ENCODE assay signal across 12 cellular contexts in genomic region chr7:26653430-26653911, GRCh38.
DNase-seq lines count a peak whose midpoint lies in the region; ATAC-seq and TF ChIP-seq lines count a peak whose summit lies in the region.
"Had no signal": no experiment of that assay in that cellular context is flagged by ENCODE, and none has a peak within 500 bp of the region (broad histone marks: within the 10 kb centered on the region; RNA-seq: fewer than 3 reads in every experiment).

No MANE protein-coding gene starts in this region.

- H3K9me3 ChIP-seq in hepatocyte (ENCODE audit: low read depth), result no peaks in the 10 kb centered on the region
- H3K9me3 ChIP-seq in sigmoid colon, result no peaks in the 10 kb centered on the region
- H3K9me3 ChIP-seq: right lobe of liver had no signal

- H3K79me2 ChIP-seq in hepatocyte, result no peaks in the 10 kb centered on the region

- no peaks in the 10 kb centered on the region for H3K9me3 Mint-ChIP-seq in activated T-cell treated with anti-CD3 and anti-CD28 coated beads, Interleukin-2, amount 50 U/mL, for 24 hours
- H3K9me3 Mint-ChIP-seq: activated T-cell treated with anti-CD3 and anti-CD28 coated beads, Interleukin-2, amount 50 U/mL, for 72 hours had no signal

- intact Hi-C loops in sigmoid colon (cut with DNase I), result no loop called here

- H3K27me3 Mint-ChIP-seq in activated T-cell treated with anti-CD3 and anti-CD28 coated beads, Interleukin-2, amount 50 U/mL, for 24 hours, result peaks cover 24% of the 10 kb centered on the region

- H3K4me1 Mint-ChIP-seq in activated T-cell treated with anti-CD3 and anti-CD28 coated beads, Interleukin-2, amount 50 U/mL, for 24 hours (ENCODE audit: low read depth), result no peaks in the 10 kb centered on the region
- H3K4me1 Mint-ChIP-seq: CD4-positive, CD25-positive, alpha-beta regulatory T cell had no signal

- no peaks in the 10 kb centered on the region for H4K20me1 ChIP-seq in hepatocyte (ENCODE audit: insufficient read depth, poor library complexity, severe bottlenecking)

- TF ChIP-seq POLR2A in sigmoid colon (IDR thresholded peaks at IDR 0.05), result no peak

- WGBS in hepatocyte (ENCODE audit: low lambda C conversion rate, missing lambda C conversion rate), result 74% methylated on average over 6 of the region's 6 CpGs
- WGBS in sigmoid colon, 2 donors, result 30 to 65% methylated on average over 6 of the region's 6 CpGs

- no peak overlapping the region for H2AFZ ChIP-seq in hepatocyte

- H3K4me2 ChIP-seq in hepatocyte, result no peak overlapping the region

- TF ChIP-seq CTCF in hepatocyte (IDR thresholded peaks at IDR 0.05; ENCODE audit: poor library complexity) (no peak), sigmoid colon (IDR thresholded peaks at IDR 0.05) (no peak)

- TF ChIP-seq EP300 in sigmoid colon (IDR thresholded peaks at IDR 0.05), result no peak

- H3K4me3 Mint-ChIP-seq in activated T-cell treated with anti-CD3 and anti-CD28 coated beads, Interleukin-2, amount 50 U/mL, for 24 hours, result no peak overlapping the region
- H3K4me3 Mint-ChIP-seq: activated T-cell treated with anti-CD3 and anti-CD28 coated beads, Interleukin-2, amount 50 U/mL, for 72 hours; CD4-positive, CD25-positive, alpha-beta regulatory T cell had no signal

- H3K27ac ChIP-seq in hepatocyte (no peak overlapping the region), sigmoid colon (no peak overlapping the region)
- H3K27ac ChIP-seq: brain microvascular endothelial cell, right lobe of liver had no signal

- H3K4me1 ChIP-seq in hepatocyte (ENCODE audit: insufficient read depth), result no peaks in the 10 kb centered on the region
- no peaks in the 10 kb centered on the region for H3K4me1 ChIP-seq in sigmoid colon
- H3K4me1 ChIP-seq: right lobe of liver had no signal

- DNase-seq in COLO668 (lab: John Stamatoyannopoulos, UW; ENCODE audit: unreplicated experiment), result peak; percentile 76
- DNase-seq in HT1080 (ENCODE audit: low read depth), result peak; percentile 7
- peak; percentile 46 for DNase-seq in RPMI7951 (ENCODE audit: low read depth)
- DNase-seq in hepatocyte (ENCODE audit: low spot score), result peak; percentile 9
- no peak for DNase-seq in activated T-cell treated with anti-CD3 and anti-CD28 coated beads, Interleukin-2, amount 50 U/mL, for 24 hours
- DNase-seq in sigmoid colon, result no peak
- no peak for DNase-seq in GM19240 (ENCODE audit: insufficient read length, low spot score)
- DNase-seq: activated T-cell treated with anti-CD3 and anti-CD28 coated beads, Interleukin-2, amount 50 U/mL, for 72 hours; brain microvascular endothelial cell; CD4-positive, CD25-positive, alpha-beta regulatory T cell; right lobe of liver had no signal

- H3K4me3 ChIP-seq in hepatocyte, result no peak overlapping the region
- no peak overlapping the region for H3K4me3 ChIP-seq in sigmoid colon
- H3K4me3 ChIP-seq: right lobe of liver had no signal

- no peak overlapping the region for H3K27ac Mint-ChIP-seq in activated T-cell treated with anti-CD3 and anti-CD28 coated beads, Interleukin-2, amount 50 U/mL, for 24 hours
- H3K27ac Mint-ChIP-seq: activated T-cell treated with anti-CD3 and anti-CD28 coated beads, Interleukin-2, amount 50 U/mL, for 72 hours; CD4-positive, CD25-positive, alpha-beta regulatory T cell had no signal

- H3K27me3 ChIP-seq in hepatocyte (peaks cover 37% of the 10 kb centered on the region), sigmoid colon (no peaks in the 10 kb centered on the region)

- no peaks in the 10 kb centered on the region for H3K9me2 ChIP-seq in hepatocyte (replicated peaks; ENCODE audit: insufficient read depth)

- no peaks in the 10 kb centered on the region for H3K36me3 ChIP-seq in hepatocyte (replicated peaks; ENCODE audit: insufficient read depth, low read depth)
- H3K36me3 ChIP-seq in sigmoid colon, result no peaks in the 10 kb centered on the region
- H3K36me3 ChIP-seq: brain microvascular endothelial cell, right lobe of liver had no signal

- no peaks in the 10 kb centered on the region for H3K36me3 Mint-ChIP-seq in activated T-cell treated with anti-CD3 and anti-CD28 coated beads, Interleukin-2, amount 50 U/mL, for 24 hours (ENCODE audit: low read depth)
- H3K36me3 Mint-ChIP-seq: CD4-positive, CD25-positive, alpha-beta regulatory T cell had no signal

- ATAC-seq in HG03139 (IDR thresholded peaks at IDR 0.05; ENCODE audit: unreplicated experiment), result no peak
- ATAC-seq: activated T-cell treated with anti-CD3 and anti-CD28 coated beads, Interleukin-2, amount 50 U/mL, for 72 hours; right lobe of liver had no signal

Comparison
In these comparisons a context has a peak if more than half of its experiments do, and no peak if none do; other contexts are left out.
1. DNase-seq: peak in COLO668 (single experiment), HT1080 (single experiment), RPMI7951 (single experiment) and hepatocyte (single experiment); none in activated T-cell treated with anti-CD3 and anti-CD28 coated beads, Interleukin-2, amount 50 U/mL, for 24 hours (single experiment), sigmoid colon (single experiment) and GM19240 (single experiment).